In genomic region chr14:31300296-31300695, GRCh38 we compare ENCODE assay signal across 1 cellular context.
TF ChIP-seq lines count a peak whose summit lies in the region.

No MANE protein-coding gene starts in this region.

TF ChIP-seq in K562, 482 proteins besides CTCF, POLR2A, EP300 and RAD21 (continued from another document):
- TF ChIP-seq, protein P1, sequence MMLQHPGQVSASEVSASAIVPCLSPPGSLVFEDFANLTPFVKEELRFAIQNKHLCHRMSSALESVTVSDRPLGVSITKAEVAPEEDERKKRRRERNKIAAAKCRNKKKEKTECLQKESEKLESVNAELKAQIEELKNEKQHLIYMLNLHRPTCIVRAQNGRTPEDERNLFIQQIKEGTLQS (IDR thresholded peaks at IDR 0.05) = no peak
- TF ChIP-seq, protein P1 (CRISPR knock-in tag; conservative IDR thresholded peaks at IDR 0.05) = no peak
- TF ChIP-seq JUNB (CRISPR knock-in tag; conservative IDR thresholded peaks at IDR 0.05) (no peak), SMARCA4 (IDR thresholded peaks at IDR 0.05) (no peak)
